In the genomic region with DNA sequence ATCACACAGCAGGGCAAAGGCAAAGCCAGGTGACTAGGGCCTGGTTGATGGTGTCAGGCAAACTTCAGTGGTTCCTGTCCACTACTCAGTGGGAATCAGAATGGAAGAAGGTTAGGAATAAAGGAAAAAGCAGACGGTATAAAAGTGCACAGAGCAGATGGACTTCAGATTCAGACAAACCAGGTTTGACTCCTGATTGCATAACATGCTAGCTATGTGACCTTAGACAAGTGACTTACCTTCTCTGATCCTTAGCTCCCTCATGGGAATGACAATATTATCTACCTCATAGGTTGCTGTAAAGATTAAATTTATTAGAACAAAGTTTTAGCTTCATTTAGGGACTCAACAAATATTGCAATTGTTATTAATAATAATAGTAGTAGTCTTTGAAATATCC, we compare ENCODE assay signal across 14 cellular contexts. TPM values are rescaled to one million over a fixed set of nuclear protein-coding genes. Genes with fewer than 3 reads are reported as not detected.
DNase-seq lines count a peak whose midpoint lies in the region; ATAC-seq and TF ChIP-seq lines count a peak whose summit lies in the region.
"Had no signal": no experiment of that assay in that cellular context is flagged by ENCODE, and none has a peak within 500 bp of the region (broad histone marks: within the 10 kb centered on the region; RNA-seq: fewer than 3 reads in every experiment).

No MANE protein-coding gene starts in this region.

- no peak overlapping the region for H4K8ac ChIP-seq in mesenchymal stem cell (ENCODE audit: low read length)

- ATAC-seq in upper lobe of right lung = no peak
- ATAC-seq in HG02678 (IDR thresholded peaks at IDR 0.05; ENCODE audit: unreplicated experiment) = no peak

- H3K4me2 ChIP-seq in BLaER1 treated with 17β-estradiol and CSF1 and Interleukin-3, amounts not matched to agents 10 nM and 100 nM = peak overlapping the region; percentile 56 to 99 (median 85)
- H3K4me2 ChIP-seq in mesenchymal stem cell (ENCODE audit: low read length, poor library complexity, severe bottlenecking) = no peak overlapping the region

- H2AK5ac ChIP-seq in mesenchymal stem cell (ENCODE audit: low read length, severe bottlenecking) = peak overlapping the region; percentile 58

- peaks cover 25% of the 10 kb centered on the region for H3K79me1 ChIP-seq in mesenchymal stem cell (replicated peaks; ENCODE audit: low read length, poor library complexity, severe bottlenecking)

- no peak overlapping the region for H4K91ac ChIP-seq in mesenchymal stem cell (ENCODE audit: low read length)

- no peak overlapping the region for H2BK120ac ChIP-seq in mesenchymal stem cell (ENCODE audit: low read depth, low read length)

- intact Hi-C loops in upper lobe of right lung (cut with DNase I) = no loop called here

- no peak overlapping the region for H2BK15ac ChIP-seq in mesenchymal stem cell (ENCODE audit: low read depth, poor library complexity, severe bottlenecking)

- DNase-seq in mesenchymal stem cell (no peak), upper lobe of right lung (no peak)
- no peak for DNase-seq in activated CD4-positive, CD25-positive, alpha-beta regulatory T cell (lab: John Stamatoyannopoulos, UW)
- DNase-seq: Caco-2, DMS53, H9, NCI-H1092, NCI-H1694 treated with DMSO at 0.1 percent for 48 hours, NCI-H345, NCI-H526 treated with DMSO at 0.1 percent for 48 hours, OCI-M1 had no signal

- no peak for TF ChIP-seq CTCF in VCaP (conservative IDR thresholded peaks at IDR 0.05)
- no peak for TF ChIP-seq CTCF in upper lobe of right lung (IDR thresholded peaks at IDR 0.05)

- no peak overlapping the region for H3K4me3 ChIP-seq in BLaER1 treated with 17β-estradiol and CSF1 and Interleukin-3, amounts not matched to agents 10 nM and 100 nM
- H3K4me3 ChIP-seq in mesenchymal stem cell (ENCODE audit: insufficient read depth in 1 of 2, low read depth in 1 of 2, low read length in 2 of 2) (no peak overlapping the region), upper lobe of right lung (no peak overlapping the region)

- 100% methylated on average over 1 of the region's 1 CpG for WGBS in mesenchymal stem cell

- no peak overlapping the region for H3K14ac ChIP-seq in mesenchymal stem cell (ENCODE audit: low read length in 2 of 2)

- H3K27me3 ChIP-seq in BLaER1 treated with 17β-estradiol and CSF1 and Interleukin-3, amounts not matched to agents 10 nM and 100 nM = peaks cover 0 to 15% (median 12%) of the 10 kb centered on the region in 11 experiments; a peak in 13 of 22 replicates
- H3K27me3 ChIP-seq in mesenchymal stem cell (ENCODE audit: control insufficient read depth in 1 of 2, insufficient read depth in 1 of 2, low read length in 2 of 2) (no peaks in the 10 kb centered on the region), upper lobe of right lung (no peaks in the 10 kb centered on the region)

- H3K4me1 ChIP-seq in BLaER1 treated with 17β-estradiol and CSF1 and Interleukin-3, amounts not matched to agents 10 nM and 100 nM = peaks cover 45 to 61% (median 52%) of the 10 kb centered on the region in 10 experiments
- H3K4me1 ChIP-seq in mesenchymal stem cell (ENCODE audit: control insufficient read depth, insufficient read depth, low read depth, low read length) (peaks cover 47% of the 10 kb centered on the region), upper lobe of right lung (peaks cover 25% of the 10 kb centered on the region)

- H2AFZ ChIP-seq in mesenchymal stem cell (ENCODE audit: low read depth, low read length) = no peak overlapping the region

- H3K27ac ChIP-seq in BLaER1 treated with 17β-estradiol and CSF1 and Interleukin-3, amounts not matched to agents 10 nM and 100 nM = no peak overlapping the region
- peak overlapping the region; percentile 97 for H3K27ac ChIP-seq in VCaP
- no peak overlapping the region for H3K27ac ChIP-seq in mesenchymal stem cell (ENCODE audit: low read length, poor library complexity, severe bottlenecking)
- H3K27ac ChIP-seq in upper lobe of right lung = no peak overlapping the region

- H3K18ac ChIP-seq in mesenchymal stem cell (ENCODE audit: low read depth in 1 of 2, low read length in 2 of 2) = no peak overlapping the region

- H3K23ac ChIP-seq in mesenchymal stem cell (ENCODE audit: low read length in 2 of 2) = no peak overlapping the region

- no peak overlapping the region for H2BK12ac ChIP-seq in mesenchymal stem cell (ENCODE audit: low read length in 2 of 2)

- peaks cover 0 to 17% (median 0%) of the 10 kb centered on the region in 11 experiments; a peak in 2 of 22 replicates for H3K36me3 ChIP-seq in BLaER1 treated with 17β-estradiol and CSF1 and Interleukin-3, amounts not matched to agents 10 nM and 100 nM
- H3K36me3 ChIP-seq in mesenchymal stem cell (ENCODE audit: control insufficient read depth in 1 of 2, insufficient read depth in 2 of 2, low read depth in 1 of 2, low read length in 2 of 2) (peaks cover 16 to 23% of the 10 kb centered on the region in 2 experiments), upper lobe of right lung (no peaks in the 10 kb centered on the region)

- H3K4ac ChIP-seq in mesenchymal stem cell (ENCODE audit: low read depth in 1 of 2, low read length in 2 of 2) = no peak overlapping the region

- H4K20me1 ChIP-seq in BLaER1 treated with 17β-estradiol and CSF1 and Interleukin-3, amounts not matched to agents 10 nM and 100 nM = peaks cover 0 to 3% (median 0%) of the 10 kb centered on the region in 11 experiments; a peak in 1 of 22 replicates

- H3K9ac ChIP-seq in BLaER1 treated with 17β-estradiol and CSF1 and Interleukin-3, amounts not matched to agents 10 nM and 100 nM = peak overlapping the region in 2 of 11 experiments; percentile 1 to 28; a peak in 4 of 22 replicates
- no peak overlapping the region for H3K9ac ChIP-seq in mesenchymal stem cell (ENCODE audit: low read length)

- H3K9me3 ChIP-seq in BLaER1 treated with 17β-estradiol and CSF1 and Interleukin-3, amounts not matched to agents 10 nM and 100 nM (replicated peaks in 1 of 11) = no peaks in the 10 kb centered on the region
- H3K9me3 ChIP-seq in mesenchymal stem cell (ENCODE audit: control insufficient read depth, low read length) (no peaks in the 10 kb centered on the region), upper lobe of right lung (no peaks in the 10 kb centered on the region)
- H3K9me3 ChIP-seq: Caco-2 had no signal

- H2BK5ac ChIP-seq in mesenchymal stem cell (ENCODE audit: low read depth, low read length, poor library complexity, severe bottlenecking) = no peak overlapping the region

RNA-seq across cellular contexts. Expression of gene PAQR7, which starts 4.9 kb away (rescaled TPM):
- 10.5 TPM for polyA plus RNA-seq in mesenchymal stem cell (2013, experiment 1 of 2)
- polyA plus RNA-seq in mesenchymal stem cell (2013, experiment 2 of 2) = 10.0 TPM
- total RNA-seq in upper lobe of right lung = 10.8 TPM

RNA-seq across cellular contexts. Expression of gene AUNIP, which starts 11.4 kb away (rescaled TPM):
- 0.73 TPM for polyA plus RNA-seq in mesenchymal stem cell (2013, experiment 1 of 2)
- 0.89 TPM for polyA plus RNA-seq in mesenchymal stem cell (2013, experiment 2 of 2)
- not detected for total RNA-seq in upper lobe of right lung

RNA-seq across cellular contexts. Expression of gene STMN1, which starts 35.6 kb away (rescaled TPM):
- 158 TPM for polyA plus RNA-seq in mesenchymal stem cell (2013, experiment 1 of 2)
- polyA plus RNA-seq in mesenchymal stem cell (2013, experiment 2 of 2) = 158 TPM
- 42.5 TPM for total RNA-seq in upper lobe of right lung

RNA-seq across cellular contexts. Expression of gene MTFR1L, which starts 50.9 kb away (rescaled TPM):
- polyA plus RNA-seq in mesenchymal stem cell (2013, experiment 1 of 2) = 49.9 TPM
- 50.5 TPM for polyA plus RNA-seq in mesenchymal stem cell (2013, experiment 2 of 2)
- total RNA-seq in upper lobe of right lung = 46.0 TPM
